Comparison of ENCODE assay signal across 11 cellular contexts in genomic region chr1:43300661-43301094, GRCh38. TPM values are rescaled to one million over a fixed set of nuclear protein-coding genes. Genes with fewer than 3 reads are reported as not detected.
DNase-seq lines count a peak whose midpoint lies in the region; ATAC-seq and TF ChIP-seq lines count a peak whose summit lies in the region.
"Had no signal": no experiment of that assay in that cellular context is flagged by ENCODE, and none has a peak within 500 bp of the region (broad histone marks: within the 10 kb centered on the region; RNA-seq: fewer than 3 reads in every experiment).

TIE1 (plus strand) TSS chr1:43300982; CDS start chr1:43301072, 90 bp downstream.

- intact Hi-C loops in ascending aorta (cut with DNase I): no loop called here
- intact Hi-C loops in cardiac septum (cut with DNase I): loop anchor here (5.0 kb wide), 1 partner anchor 63 kb away; no protein-coding TSS in a partner anchor
- intact Hi-C loops in uterus (cut with DNase I; ENCODE audit: low total_unique reads): no loop called here
- intact Hi-C loops in activated CD4-positive, alpha-beta T cell treated with anti-CD3 and anti-CD28 coated beads, Interleukin-2, amount 10 ng/mL, durations not matched to agents 24 days and 14 days (cut with micrococcal nuclease): no loop called here

- TF ChIP-seq CTCF in ascending aorta (IDR thresholded peaks at IDR 0.05) (no peak), omental fat pad (IDR thresholded peaks at IDR 0.05) (no peak), uterus (IDR thresholded peaks at IDR 0.05) (no peak)

- ATAC-seq in omental fat pad (ENCODE audit: low FRiP score) (peak; percentile 49), HG03025 (IDR thresholded peaks at IDR 0.05; ENCODE audit: low FRiP score, unreplicated experiment) (no peak)

- no peaks in the 10 kb centered on the region for H3K27me3 ChIP-seq in ascending aorta
- no peaks in the 10 kb centered on the region for H3K27me3 ChIP-seq in uterus

- no peaks in the 10 kb centered on the region for H3K36me3 Mint-ChIP-seq in activated CD4-positive, alpha-beta T cell treated with anti-CD3 and anti-CD28 coated beads, Interleukin-2, amount 10 ng/mL, durations not matched to agents 24 days and 14 days (ENCODE audit: low read depth)

- H3K4me3 ChIP-seq in ascending aorta (no peak within 1 kb of the TSS), uterus (peak within 1 kb of the TSS in 1 of 2 donors; percentile 1)

- H3K27ac ChIP-seq in ascending aorta: no peak within 1 kb of the TSS
- peak within 1 kb of the TSS; percentile 63 to 76 for H3K27ac ChIP-seq in uterus

- H3K4me1 Mint-ChIP-seq in activated CD4-positive, alpha-beta T cell treated with anti-CD3 and anti-CD28 coated beads, Interleukin-2, amount 10 ng/mL, durations not matched to agents 24 days and 14 days: peaks cover 14% of the 10 kb centered on the region

- H3K9me3 Mint-ChIP-seq in activated CD4-positive, alpha-beta T cell treated with anti-CD3 and anti-CD28 coated beads, Interleukin-2, amount 10 ng/mL, durations not matched to agents 24 days and 14 days: no peaks in the 10 kb centered on the region

- H3K36me3 ChIP-seq in ascending aorta (no peaks in the 10 kb centered on the region), uterus (no peaks in the 10 kb centered on the region)

- no peaks in the 10 kb centered on the region for H3K9me3 ChIP-seq in ascending aorta
- no peaks in the 10 kb centered on the region for H3K9me3 ChIP-seq in uterus

- no peaks in the 10 kb centered on the region for H3K27me3 Mint-ChIP-seq in activated CD4-positive, alpha-beta T cell treated with anti-CD3 and anti-CD28 coated beads, Interleukin-2, amount 10 ng/mL, durations not matched to agents 24 days and 14 days

- H3K4me3 Mint-ChIP-seq in activated CD4-positive, alpha-beta T cell treated with anti-CD3 and anti-CD28 coated beads, Interleukin-2, amount 10 ng/mL, durations not matched to agents 24 days and 14 days: no peak within 1 kb of the TSS

- H3K4me1 ChIP-seq in ascending aorta (peaks cover 0 to 11% of the 10 kb centered on the region in 2 donors), uterus (no peaks in the 10 kb centered on the region)

- TF ChIP-seq POLR2A in uterus (IDR thresholded peaks at IDR 0.05): peak in 1 of 2 donors; percentile 41

- DNase-seq in ascending aorta (ENCODE audit: low spot score in 2 of 2) (no peak), cardiac septum (ENCODE audit: low spot score) (peak; percentile 82), omental fat pad (ENCODE audit: low spot score) (no peak), uterus (peak in 1 of 2 donors; percentile 49), SIG-M5 treated with dmso at 0.1 percent for 504 hours (lab: John Stamatoyannopoulos, UW; ENCODE audit: unreplicated experiment) (no peak)
- no peak for DNase-seq in activated CD4-positive, alpha-beta T cell treated with anti-CD3 and anti-CD28 coated beads, Interleukin-2, amount 10 ng/mL, durations not matched to agents 24 days and 14 days
- DNase-seq: activated CD8-positive, alpha-beta memory T cell treated with anti-CD3 and anti-CD28 coated beads, Interleukin-2, amount 50 U/mL, for 48 hours; foreskin fibroblast; mesendoderm; NCI-H1694 had no signal

- H3K27ac Mint-ChIP-seq in activated CD4-positive, alpha-beta T cell treated with anti-CD3 and anti-CD28 coated beads, Interleukin-2, amount 10 ng/mL, durations not matched to agents 24 days and 14 days: no peak within 1 kb of the TSS

RNA-seq across cellular contexts. Expression of gene TIE1, which starts in this region (rescaled TPM):
- total RNA-seq in ascending aorta (120 TPM), cardiac septum (27.7 TPM), omental fat pad (100 to 1,000 TPM in 1 of 4 donors, 10 to 100 TPM in 3; 15.2 to 156 (median 44.6) TPM), uterus (10 to 100 TPM; 47.4 to 80.7 (median 67.9) TPM)
- total RNA-seq in activated CD4-positive, alpha-beta T cell treated with anti-CD3 and anti-CD28 coated beads, Interleukin-2, amount 10 ng/mL, durations not matched to agents 24 days and 14 days: 0.23 and 0.40 TPM in 2 replicates

Comparison
In these comparisons a context has a peak if more than half of its experiments do, and no peak if none do; other contexts are left out.
1. RNA of gene TIE1 (total RNA-seq): 120 TPM in ascending aorta (single experiment), 47.4 to 80.7 TPM in uterus, 15.2 to 156 TPM in omental fat pad and 27.7 TPM in cardiac septum (single experiment); 0.23 to 0.40 TPM in activated CD4-positive, alpha-beta T cell treated with anti-CD3 and anti-CD28 coated beads, Interleukin-2, amount 10 ng/mL, durations not matched to agents 24 days and 14 days; every median in the first group is over 10 times any median in the second.
2. H3K27ac ChIP-seq: peak in uterus (2 of 2); none in ascending aorta (0 of 2).